24 cellular contexts compared by ENCODE assay signal in the genomic region with DNA sequence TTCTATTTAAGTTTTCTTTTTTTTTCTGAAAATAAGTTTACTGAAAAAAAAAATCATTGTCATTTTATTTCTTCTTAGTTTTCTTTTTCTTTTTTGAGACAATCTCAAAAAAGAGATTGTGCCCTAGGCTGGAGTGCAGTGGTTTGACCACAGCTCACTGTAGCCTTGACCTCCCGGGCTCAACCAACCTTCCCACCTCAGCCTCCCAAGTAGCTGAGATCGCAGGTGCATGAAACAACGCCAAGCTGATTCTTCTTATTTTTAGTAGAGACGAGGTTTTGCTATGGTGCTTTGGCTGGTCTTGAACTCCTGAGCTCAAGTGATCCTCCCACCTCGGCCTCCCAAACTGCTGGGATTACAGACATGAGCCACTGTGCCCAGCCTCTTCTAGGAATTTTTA.
"Had no signal": no experiment of that assay in that cellular context is flagged by ENCODE, and none has a peak within 500 bp of the region (broad histone marks: within the 10 kb centered on the region; RNA-seq: fewer than 3 reads in every experiment).

No MANE protein-coding gene starts in this region.

- H3K27ac ChIP-seq: colonic mucosa, coronary artery, dorsolateral prefrontal cortex, epithelial cell of prostate, esophagus muscularis mucosa, esophagus squamous epithelium, foreskin keratinocyte, gastrocnemius medialis, gastroesophageal sphincter, heart left ventricle, heart right ventricle had no signal

- ATAC-seq: effector memory CD8-positive, alpha-beta T cell; esophagus mucosa; foreskin keratinocyte; gastrocnemius medialis; gastroesophageal sphincter; heart left ventricle; heart right ventricle had no signal

- H3K27me3 ChIP-seq: colonic mucosa, esophagus muscularis mucosa, esophagus squamous epithelium, foreskin keratinocyte, gastrocnemius medialis, gastroesophageal sphincter, heart left ventricle, heart right ventricle had no signal

- H3K4me1 ChIP-seq: colonic mucosa, esophagus muscularis mucosa, esophagus squamous epithelium, foreskin keratinocyte, gastrocnemius medialis, gastroesophageal sphincter, heart left ventricle, heart right ventricle had no signal

- DNase-seq: colonic mucosa; cortex of kidney; dermis blood vessel endothelial cell; dorsolateral prefrontal cortex; effector CD4-positive, alpha-beta T cell; effector CD8-positive, alpha-beta T cell; effector memory CD4-positive, alpha-beta T cell; effector memory CD8-positive, alpha-beta T cell; endodermal cell; erythroblast; esophagus squamous epithelium; foreskin fibroblast; foreskin keratinocyte; foreskin melanocyte; gastrocnemius medialis; glutamatergic neuron; head of caudate nucleus; heart left ventricle; heart right ventricle had no signal

- H3K9me3 ChIP-seq: colonic mucosa, esophagus muscularis mucosa, esophagus squamous epithelium, gastrocnemius medialis, gastroesophageal sphincter, heart left ventricle, heart right ventricle had no signal

- H3K4me3 ChIP-seq: colonic mucosa, coronary artery, dorsolateral prefrontal cortex, esophagus muscularis mucosa, esophagus squamous epithelium, gastrocnemius medialis, gastroesophageal sphincter, heart left ventricle, heart right ventricle had no signal

- H3K36me3 ChIP-seq: colonic mucosa, esophagus muscularis mucosa, esophagus squamous epithelium, gastrocnemius medialis, gastroesophageal sphincter, heart left ventricle, heart right ventricle had no signal
